ENCODE assay signal across 8 cellular contexts in the genomic region with DNA sequence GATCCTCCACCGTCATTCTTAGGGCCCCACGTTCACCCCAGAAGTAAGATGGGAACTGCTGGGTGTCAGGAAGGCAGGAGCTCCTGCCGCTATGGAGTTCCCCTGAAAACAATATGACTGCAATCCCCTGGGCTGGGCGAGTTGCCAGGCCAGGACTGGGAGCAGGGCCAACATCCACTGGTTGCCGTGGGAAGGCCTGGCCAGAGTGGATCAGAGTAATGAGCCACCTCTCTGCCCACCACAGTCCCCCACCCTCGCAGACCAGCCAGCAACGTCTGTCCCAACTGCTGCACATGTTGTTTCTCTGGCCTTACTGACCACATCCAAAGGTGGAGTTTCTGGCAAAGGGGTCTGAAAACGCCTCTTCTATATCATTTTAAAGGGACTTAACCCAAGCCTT.
DNase-seq lines count a peak whose midpoint lies in the region; ATAC-seq and TF ChIP-seq lines count a peak whose summit lies in the region.

No MANE protein-coding gene starts in this region.

- POLR2A ChIA-PET in CD4-positive, alpha-beta memory T cell (lab: Charles Lee; ENCODE audit: partially characterized antibody): no interaction called here

- H3K9me3 ChIP-seq in body of pancreas: no peaks in the 10 kb centered on the region
- no peaks in the 10 kb centered on the region for H3K9me3 ChIP-seq in left lung
- peaks cover 0 to 6% of the 10 kb centered on the region in 2 donors for H3K9me3 ChIP-seq in CD4-positive, alpha-beta memory T cell (ENCODE audit: control insufficient read depth in 1 of 2, low read length in 2 of 2)

- H3K9me3 Mint-ChIP-seq in stimulated activated naive CD8-positive, alpha-beta T cell treated with anti-CD3 and anti-CD28 coated beads, Interleukin-15, amount 100 ng/mL, for 72 hours: peaks cover 12 to 13% of the 10 kb centered on the region in 2 donors
- H3K9me3 Mint-ChIP-seq in CD4-positive, alpha-beta memory T cell: peaks cover 0 to 20% (median 13%) of the 10 kb centered on the region in 8 donors

- intact Hi-C loops in body of pancreas (cut with DNase I): no loop called here
- intact Hi-C loops in left lung (cut with DNase I): no loop called here
- intact Hi-C loops in CD4-positive, alpha-beta memory T cell (cut with micrococcal nuclease): no loop called here

- H3K4me3 ChIP-seq in body of pancreas (no peak overlapping the region), left lung (no peak overlapping the region)
- no peak overlapping the region for H3K4me3 ChIP-seq in CD4-positive, alpha-beta memory T cell (ENCODE audit: low read length in 2 of 2)

- WGBS in body of pancreas, 2 donors: 8 to 16% methylated on average over 6 to 8 of the region's 8 CpGs

- H3K36me3 ChIP-seq in body of pancreas (replicated peaks in 1 of 2; ENCODE audit: insufficient read depth in 1 of 2, low read depth in 2 of 2) (no peaks in the 10 kb centered on the region), left lung (no peaks in the 10 kb centered on the region)
- H3K36me3 ChIP-seq in CD4-positive, alpha-beta memory T cell (ENCODE audit: insufficient read depth, low read length): no peaks in the 10 kb centered on the region

- H3K4me1 Mint-ChIP-seq in stimulated activated naive CD8-positive, alpha-beta T cell treated with anti-CD3 and anti-CD28 coated beads, Interleukin-15, amount 100 ng/mL, for 72 hours: no peaks in the 10 kb centered on the region
- H3K4me1 Mint-ChIP-seq in CD4-positive, alpha-beta memory T cell: no peaks in the 10 kb centered on the region

- H3K4me1 ChIP-seq in body of pancreas (peaks cover 7% of the 10 kb centered on the region), left lung (peaks cover 0 to 8% of the 10 kb centered on the region in 2 donors)
- no peaks in the 10 kb centered on the region for H3K4me1 ChIP-seq in CD4-positive, alpha-beta memory T cell (ENCODE audit: insufficient read depth, low read length)

- DNase-seq in ACHN (peak; percentile 73), M059J (ENCODE audit: low read depth) (peak; percentile 89), body of pancreas (peak; percentile 79 to 90 (median 82)), left lung (peak; percentile 56 to 82), DMS114 treated with DMSO at 0.1 percent for 48 hours (lab: John Stamatoyannopoulos, UW; ENCODE audit: unreplicated experiment) (no peak), NCI-H2227 (lab: John Stamatoyannopoulos, UW; ENCODE audit: unreplicated experiment) (no peak)
- DNase-seq in stimulated activated naive CD8-positive, alpha-beta T cell treated with anti-CD3 and anti-CD28 coated beads, Interleukin-15, amount 100 ng/mL, for 72 hours: no peak
- DNase-seq in CD4-positive, alpha-beta memory T cell: no peak

- TF ChIP-seq CTCF in body of pancreas (IDR thresholded peaks at IDR 0.05) (no peak), left lung (IDR thresholded peaks at IDR 0.05) (no peak)

- peaks cover 0 to 2% of the 10 kb centered on the region in 2 donors for H3K36me3 Mint-ChIP-seq in CD4-positive, alpha-beta memory T cell

- TF ChIP-seq POLR2A in body of pancreas (IDR thresholded peaks at IDR 0.05): no peak

- no peak overlapping the region for H3K4me3 Mint-ChIP-seq in stimulated activated naive CD8-positive, alpha-beta T cell treated with anti-CD3 and anti-CD28 coated beads, Interleukin-15, amount 100 ng/mL, for 72 hours
- H3K4me3 Mint-ChIP-seq in CD4-positive, alpha-beta memory T cell: no peak overlapping the region

- CTCF ChIA-PET in CD4-positive, alpha-beta memory T cell (lab: Charles Lee; ENCODE audit: partially characterized antibody): no interaction called here

- H3K27ac ChIP-seq in body of pancreas: peak overlapping the region in 1 of 4 donors; percentile 52
- H3K27ac ChIP-seq in left lung: no peak overlapping the region
- H3K27ac ChIP-seq in CD4-positive, alpha-beta memory T cell (ENCODE audit: low read depth, low read length): no peak overlapping the region

- H3K27me3 Mint-ChIP-seq in stimulated activated naive CD8-positive, alpha-beta T cell treated with anti-CD3 and anti-CD28 coated beads, Interleukin-15, amount 100 ng/mL, for 72 hours: no peaks in the 10 kb centered on the region
- no peaks in the 10 kb centered on the region for H3K27me3 Mint-ChIP-seq in CD4-positive, alpha-beta memory T cell

- H3K27me3 ChIP-seq in body of pancreas: no peaks in the 10 kb centered on the region
- H3K27me3 ChIP-seq in left lung: no peaks in the 10 kb centered on the region
- H3K27me3 ChIP-seq in CD4-positive, alpha-beta memory T cell (ENCODE audit: insufficient read depth, low read length): no peaks in the 10 kb centered on the region

- no peak overlapping the region for H3K27ac Mint-ChIP-seq in stimulated activated naive CD8-positive, alpha-beta T cell treated with anti-CD3 and anti-CD28 coated beads, Interleukin-15, amount 100 ng/mL, for 72 hours
- H3K27ac Mint-ChIP-seq in CD4-positive, alpha-beta memory T cell: no peak overlapping the region

- in situ Hi-C loops in ACHN (cut with HindIII; ENCODE audit: low pct_ligation_motif_present, low pct_unique_long_range_greater_than_20kb, low sequenced_read_pairs): no loop called here

- ATAC-seq in body of pancreas (peak; percentile 72), left lung (peak; percentile 73)
- no peak for ATAC-seq in stimulated activated naive CD8-positive, alpha-beta T cell treated with anti-CD3 and anti-CD28 coated beads, Interleukin-15, amount 100 ng/mL, for 72 hours

Comparison
In these comparisons a context has a peak if more than half of its experiments do, and no peak if none do; other contexts are left out.
1. DNase-seq: peak in ACHN (single experiment), M059J (single experiment), body of pancreas (4 of 4) and left lung (2 of 2); none in DMS114 treated with DMSO at 0.1 percent for 48 hours (single experiment), stimulated activated naive CD8-positive, alpha-beta T cell treated with anti-CD3 and anti-CD28 coated beads, Interleukin-15, amount 100 ng/mL, for 72 hours (0 of 2), NCI-H2227 (single experiment) and CD4-positive, alpha-beta memory T cell (0 of 5).